In the genomic region with DNA sequence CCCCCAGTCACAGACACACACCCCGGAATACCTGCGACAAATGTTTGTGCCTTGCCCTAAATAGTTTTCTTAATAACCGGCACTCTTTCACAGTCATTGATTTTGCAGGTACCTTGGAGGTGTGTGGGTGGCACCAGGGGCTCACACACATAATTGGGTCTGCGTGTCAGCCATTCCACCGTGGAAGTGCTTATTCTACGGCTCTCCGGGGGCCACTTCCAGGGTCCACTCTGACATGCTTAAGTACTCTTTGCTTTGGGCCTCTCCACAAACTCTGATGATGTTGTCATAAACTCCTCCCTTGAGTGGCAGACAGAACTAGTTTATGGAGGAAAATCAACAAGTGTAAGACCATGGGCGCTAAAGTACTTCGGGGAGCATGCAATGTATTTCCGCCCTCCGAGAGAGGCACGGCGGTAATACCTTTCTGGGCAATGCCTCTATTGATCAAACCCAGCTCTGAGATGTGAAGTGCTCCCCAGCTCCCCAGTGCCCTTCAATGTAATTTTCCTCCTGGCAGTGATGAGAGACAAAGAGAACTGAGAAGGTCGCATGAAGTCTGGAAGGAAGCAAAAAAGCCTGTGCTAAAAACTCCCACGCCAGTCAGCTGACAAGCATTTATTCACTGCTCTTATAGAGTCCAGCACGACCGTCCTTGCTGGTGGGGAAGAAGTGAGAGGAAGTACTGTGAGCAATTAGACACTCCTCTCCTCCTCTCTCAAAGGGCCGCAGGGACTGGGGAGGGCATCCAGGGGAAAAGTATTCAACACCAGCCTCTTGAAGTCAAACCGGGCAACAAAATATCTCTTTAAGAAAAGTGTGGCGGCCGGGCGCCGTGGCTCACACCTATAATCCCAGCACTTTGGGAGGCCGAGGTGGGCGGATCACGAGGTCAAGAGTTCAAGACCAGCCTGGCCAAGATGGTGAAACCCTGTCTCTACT, we compare ENCODE assay signal across 16 cellular contexts.
DNase-seq lines count a peak whose midpoint lies in the region; ATAC-seq and TF ChIP-seq lines count a peak whose summit lies in the region.
"Had no signal": no experiment of that assay in that cellular context is flagged by ENCODE, and none has a peak within 500 bp of the region (broad histone marks: within the 10 kb centered on the region; RNA-seq: fewer than 3 reads in every experiment).

No MANE protein-coding gene starts in this region.

- no peaks in the 10 kb centered on the region for H3K9me3 ChIP-seq in thyroid gland

- 31 to 35% methylated on average over 26 of the region's 26 CpGs for WGBS in thyroid gland, 2 donors

- H3K27ac Mint-ChIP-seq in nephron, result peak overlapping the region; percentile 23 to 65 (median 25)
- H3K27ac Mint-ChIP-seq in activated CD4-positive, alpha-beta memory T cell treated with anti-CD3 and anti-CD28 coated beads, Interleukin-2, amount 10 ng/mL, durations not matched to agents 7 days and 5 days, result no peak overlapping the region

- peaks cover 14% of the 10 kb centered on the region for H3K27me3 Mint-ChIP-seq in nephron (ENCODE audit: low read depth)
- no peaks in the 10 kb centered on the region for H3K27me3 Mint-ChIP-seq in activated CD4-positive, alpha-beta memory T cell treated with anti-CD3 and anti-CD28 coated beads, Interleukin-2, amount 10 ng/mL, durations not matched to agents 7 days and 5 days

- no peak overlapping the region for H3K4me3 ChIP-seq in thyroid gland (replicated peaks in 1 of 3)
- H3K4me3 ChIP-seq: GM12878 had no signal

- ATAC-seq in HG03460 (IDR thresholded peaks at IDR 0.05; ENCODE audit: unreplicated experiment), result no peak
- ATAC-seq: GM12878, Panc1 had no signal

- peaks cover 26 to 53% of the 10 kb centered on the region in 2 donors for H3K4me1 ChIP-seq in thyroid gland

- H3K4me1 Mint-ChIP-seq in nephron, result peaks cover 19% of the 10 kb centered on the region
- no peaks in the 10 kb centered on the region for H3K4me1 Mint-ChIP-seq in activated CD4-positive, alpha-beta memory T cell treated with anti-CD3 and anti-CD28 coated beads, Interleukin-2, amount 10 ng/mL, durations not matched to agents 7 days and 5 days

- H3K27me3 ChIP-seq in thyroid gland, result no peaks in the 10 kb centered on the region

- POLR2A ChIA-PET in activated CD4-positive, alpha-beta memory T cell treated with anti-CD3 and anti-CD28 coated beads, Interleukin-2, amount 10 ng/mL, durations not matched to agents 7 days and 5 days (lab: Charles Lee), result no interaction called here

- H3K4me3 Mint-ChIP-seq in nephron, result peak overlapping the region in 1 of 3 experiments; percentile 25
- no peak overlapping the region for H3K4me3 Mint-ChIP-seq in activated CD4-positive, alpha-beta memory T cell treated with anti-CD3 and anti-CD28 coated beads, Interleukin-2, amount 10 ng/mL, durations not matched to agents 7 days and 5 days

- DNase-seq in NCI-H510A treated with DMSO at 0.1 percent for 48 hours (lab: John Stamatoyannopoulos, UW), result peak; percentile 66
- no peak for DNase-seq in NCI-H510A (lab: John Stamatoyannopoulos, UW)
- DNase-seq in NCI-H345 (lab: John Stamatoyannopoulos, UW), result peak; percentile 56
- peak; percentile 87 to 93 for DNase-seq in thyroid gland
- no peak for DNase-seq in stimulated activated CD4-positive, alpha-beta T cell treated with anti-CD3 and anti-CD28 coated beads, Interleukin-1b, Interleukin-23, amount 100 ng/mL, for 48 hours
- no peak for DNase-seq in activated CD4-positive, alpha-beta memory T cell treated with anti-CD3 and anti-CD28 coated beads, Interleukin-2, amount 10 ng/mL, durations not matched to agents 7 days and 5 days
- DNase-seq: 8988T, GDM1, NCI-H1092 treated with DMSO at 0.1 percent for 48 hours, NCI-H187 treated with DMSO at 0.1 percent for 48 hours, NCI-H2171 treated with DMSO at 0.1 percent for 48 hours, NCI-H524 had no signal

- CTCF ChIA-PET in activated CD4-positive, alpha-beta memory T cell treated with anti-CD3 and anti-CD28 coated beads, Interleukin-2, amount 10 ng/mL, durations not matched to agents 7 days and 5 days (lab: Charles Lee), result no interaction called here

- H3K27ac ChIP-seq in thyroid gland, result peak overlapping the region; percentile 18 to 73 (median 60)

- no peaks in the 10 kb centered on the region for H3K36me3 ChIP-seq in thyroid gland

- intact Hi-C loops in thyroid gland (cut with DNase I), result no loop called here

- no peak for TF ChIP-seq CTCF in nephron (IDR thresholded peaks at IDR 0.05; ENCODE audit: unreplicated experiment in 3 of 3)
- TF ChIP-seq CTCF in thyroid gland (IDR thresholded peaks at IDR 0.05), result peak in 1 of 6 experiments; percentile 9

- H3K9me3 Mint-ChIP-seq in nephron, result no peaks in the 10 kb centered on the region
- H3K9me3 Mint-ChIP-seq in activated CD4-positive, alpha-beta memory T cell treated with anti-CD3 and anti-CD28 coated beads, Interleukin-2, amount 10 ng/mL, durations not matched to agents 7 days and 5 days, result peaks cover 13% of the 10 kb centered on the region

- TF ChIP-seq POLR2A in thyroid gland (IDR thresholded peaks at IDR 0.05), result no peak

- H3K36me3 Mint-ChIP-seq in nephron (ENCODE audit: low read depth), result no peaks in the 10 kb centered on the region
- H3K36me3 Mint-ChIP-seq in activated CD4-positive, alpha-beta memory T cell treated with anti-CD3 and anti-CD28 coated beads, Interleukin-2, amount 10 ng/mL, durations not matched to agents 7 days and 5 days (ENCODE audit: low read depth), result no peaks in the 10 kb centered on the region

Comparison
In these comparisons a context has a peak if more than half of its experiments do, and no peak if none do; other contexts are left out.
1. DNase-seq: peak in NCI-H510A treated with DMSO at 0.1 percent for 48 hours (single experiment), NCI-H345 (single experiment) and thyroid gland (2 of 2); none in NCI-H510A (single experiment), stimulated activated CD4-positive, alpha-beta T cell treated with anti-CD3 and anti-CD28 coated beads, Interleukin-1b, Interleukin-23, amount 100 ng/mL, for 48 hours (single experiment) and activated CD4-positive, alpha-beta memory T cell treated with anti-CD3 and anti-CD28 coated beads, Interleukin-2, amount 10 ng/mL, durations not matched to agents 7 days and 5 days (single experiment).